In the genomic region with DNA sequence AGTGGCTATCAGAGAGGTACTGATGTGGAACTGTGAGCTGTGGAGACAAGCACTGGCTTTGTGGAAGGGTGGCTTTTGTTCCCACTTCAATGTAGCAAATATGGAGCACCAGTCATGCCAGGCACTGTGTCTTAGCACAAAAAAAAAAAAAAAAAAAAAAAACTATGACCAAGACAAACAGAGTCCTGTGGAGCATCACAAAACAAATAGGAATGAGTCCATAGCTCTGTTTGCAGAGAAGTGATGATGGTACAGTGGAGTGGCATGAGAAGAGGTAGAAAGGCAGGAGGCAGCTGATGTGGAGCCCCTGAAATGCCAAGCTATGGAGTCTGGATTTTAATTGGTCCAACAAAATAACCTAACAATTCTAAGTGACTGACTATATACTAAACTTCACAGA, we compare ENCODE assay signal across 21 cellular contexts.
"Had no signal": no experiment of that assay in that cellular context is flagged by ENCODE, and none has a peak within 500 bp of the region (broad histone marks: within the 10 kb centered on the region; RNA-seq: fewer than 3 reads in every experiment).

No MANE protein-coding gene starts in this region.

- H3K36me3 Mint-ChIP-seq: mesothelial cell of epicardium, WTC11 had no signal

- DNase-seq: activated CD8-positive, alpha-beta memory T cell treated with anti-CD3 and anti-CD28 coated beads for 24 hours; activated CD8-positive, alpha-beta memory T cell treated with anti-CD3 and anti-CD28 coated beads, Interleukin-2, amount 50 U/mL, for 4 hours; activated naive CD4-positive, alpha-beta T cell treated with Interleukin-2 at 50 U/mL for 16 hours; activated naive CD8-positive, alpha-beta T cell treated with anti-CD3 and anti-CD28 coated beads, Interleukin-2, amount 10 ng/mL, durations not matched to agents 7 days and 5 days; activated T-cell treated with anti-CD3 and anti-CD28 coated beads, Interleukin-2, amount 50 U/mL, for 24 hours; amniotic stem cell; esophagus squamous epithelium; gastrocnemius medialis; hippocampal formation; left ventricle myocardium superior; mammary epithelial cell; naive thymus-derived CD8-positive, alpha-beta T cell; sigmoid colon; stimulated activated CD4-positive, alpha-beta T cell treated with anti-CD3 and anti-CD28 coated beads, Interleukin-15, amount 100 ng/mL, for 24 hours; transverse colon had no signal

- H3K4me3 Mint-ChIP-seq: activated naive CD8-positive, alpha-beta T cell treated with anti-CD3 and anti-CD28 coated beads, Interleukin-2, amount 10 ng/mL, durations not matched to agents 7 days and 5 days; activated T-cell treated with anti-CD3 and anti-CD28 coated beads, Interleukin-2, amount 50 U/mL, for 24 hours; activated T-helper 17 cell treated with anti-CD3 and anti-CD28 coated beads, Interleukin-2, amount 50 U/mL, for 72 hours; central memory CD8-positive, alpha-beta T cell; mesothelial cell of epicardium; naive thymus-derived CD8-positive, alpha-beta T cell; neural progenitor cell; stimulated activated memory B cell treated with anti-CD40 and anti-IgM and Interleukin-4, amounts not matched to agents 10 μg/mL and 1 μg/mL and 100 μg/mL, for 72 hours; WTC11 had no signal

- H3K27me3 Mint-ChIP-seq: activated naive CD8-positive, alpha-beta T cell treated with anti-CD3 and anti-CD28 coated beads, Interleukin-2, amount 10 ng/mL, durations not matched to agents 7 days and 5 days; activated T-cell treated with anti-CD3 and anti-CD28 coated beads, Interleukin-2, amount 50 U/mL, for 24 hours; activated T-helper 17 cell treated with anti-CD3 and anti-CD28 coated beads, Interleukin-2, amount 50 U/mL, for 72 hours; central memory CD8-positive, alpha-beta T cell; naive thymus-derived CD8-positive, alpha-beta T cell; stimulated activated memory B cell treated with anti-CD40 and anti-IgM and Interleukin-4, amounts not matched to agents 10 μg/mL and 1 μg/mL and 100 μg/mL, for 72 hours had no signal

- ATAC-seq: activated T-helper 17 cell treated with anti-CD3 and anti-CD28 coated beads, Interleukin-2, amount 50 U/mL, for 72 hours; gastrocnemius medialis; left ventricle myocardium superior; naive thymus-derived CD8-positive, alpha-beta T cell; stimulated activated memory B cell treated with anti-CD40 and anti-IgM and Interleukin-4, amounts not matched to agents 10 μg/mL and 1 μg/mL and 100 μg/mL, for 72 hours; WTC11 had no signal

- H3K27ac Mint-ChIP-seq: activated naive CD8-positive, alpha-beta T cell treated with anti-CD3 and anti-CD28 coated beads, Interleukin-2, amount 10 ng/mL, durations not matched to agents 7 days and 5 days; activated T-cell treated with anti-CD3 and anti-CD28 coated beads, Interleukin-2, amount 50 U/mL, for 24 hours; activated T-helper 17 cell treated with anti-CD3 and anti-CD28 coated beads, Interleukin-2, amount 50 U/mL, for 72 hours; mesothelial cell of epicardium; naive thymus-derived CD8-positive, alpha-beta T cell; neural progenitor cell; stimulated activated memory B cell treated with anti-CD40 and anti-IgM and Interleukin-4, amounts not matched to agents 10 μg/mL and 1 μg/mL and 100 μg/mL, for 72 hours; WTC11 had no signal

- H3K4me1 Mint-ChIP-seq: activated naive CD8-positive, alpha-beta T cell treated with anti-CD3 and anti-CD28 coated beads, Interleukin-2, amount 10 ng/mL, durations not matched to agents 7 days and 5 days; activated T-helper 17 cell treated with anti-CD3 and anti-CD28 coated beads, Interleukin-2, amount 50 U/mL, for 72 hours; central memory CD8-positive, alpha-beta T cell; mesothelial cell of epicardium; stimulated activated memory B cell treated with anti-CD40 and anti-IgM and Interleukin-4, amounts not matched to agents 10 μg/mL and 1 μg/mL and 100 μg/mL, for 72 hours had no signal

- H3K9me3 Mint-ChIP-seq: activated naive CD8-positive, alpha-beta T cell treated with anti-CD3 and anti-CD28 coated beads, Interleukin-2, amount 10 ng/mL, durations not matched to agents 7 days and 5 days; activated T-cell treated with anti-CD3 and anti-CD28 coated beads, Interleukin-2, amount 50 U/mL, for 24 hours; activated T-helper 17 cell treated with anti-CD3 and anti-CD28 coated beads, Interleukin-2, amount 50 U/mL, for 72 hours; central memory CD8-positive, alpha-beta T cell; mesothelial cell of epicardium; naive thymus-derived CD8-positive, alpha-beta T cell; neural progenitor cell; stimulated activated memory B cell treated with anti-CD40 and anti-IgM and Interleukin-4, amounts not matched to agents 10 μg/mL and 1 μg/mL and 100 μg/mL, for 72 hours; WTC11 had no signal
